ENCODE assay signal across 13 cellular contexts in the genomic region with DNA sequence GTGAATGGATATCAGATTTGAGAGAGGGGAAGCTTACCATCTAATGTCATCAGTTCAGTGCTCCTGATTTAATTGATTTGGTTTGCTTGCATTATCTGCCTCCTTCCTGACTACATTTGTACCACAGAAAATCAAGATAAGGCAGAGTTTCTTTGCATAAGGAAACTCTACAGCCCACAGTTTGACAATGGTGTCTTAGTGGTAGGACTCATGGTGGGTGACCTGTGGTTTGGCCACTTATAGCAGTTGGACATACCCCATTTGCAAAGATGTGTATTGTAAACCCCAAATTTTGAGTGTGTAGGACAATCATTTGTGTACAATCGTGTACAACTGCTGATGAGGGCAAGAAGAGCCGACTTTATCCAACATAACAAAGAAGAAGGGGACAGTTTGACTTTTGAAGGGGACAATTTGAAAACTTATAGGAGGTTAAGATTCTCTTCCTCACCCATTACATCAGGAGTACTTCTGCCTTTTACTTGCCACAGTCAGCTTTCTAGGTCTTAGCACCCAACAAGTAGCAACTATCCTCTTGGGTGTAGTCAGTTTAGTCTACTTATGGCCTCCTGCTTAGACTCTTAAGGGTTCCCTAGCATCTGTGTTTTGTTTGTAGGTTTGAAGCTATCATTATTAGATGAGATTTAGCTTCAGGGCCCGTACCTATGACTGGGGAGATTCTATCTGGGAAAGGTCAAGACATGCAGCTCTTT. TPM values are rescaled to one million over a fixed set of nuclear protein-coding genes. Genes with fewer than 3 reads are reported as not detected.
DNase-seq lines count a peak whose midpoint lies in the region; ATAC-seq, FAIRE-seq and TF ChIP-seq lines count a peak whose summit lies in the region.
"Had no signal": no experiment of that assay in that cellular context is flagged by ENCODE, and none has a peak within 500 bp of the region (broad histone marks: within the 10 kb centered on the region; RNA-seq: fewer than 3 reads in every experiment).

No MANE protein-coding gene starts in this region.

- in situ Hi-C loops in HepG2 (cut with HindIII; ENCODE audit: extremely low pct_ligation_motif_present, low pct_unique_long_range_greater_than_20kb): no loop called here

- H4K20me1 ChIP-seq in HepG2 (ENCODE audit: insufficient read depth, low read length): peaks cover 91% of the 10 kb centered on the region

- H3K4me1 ChIP-seq in HepG2 (ENCODE audit: insufficient read depth, low read length) (peaks cover 71% of the 10 kb centered on the region), thoracic aorta (ENCODE audit: control insufficient read depth in 1 of 2, low read depth in 2 of 2) (peaks cover 66 to 77% of the 10 kb centered on the region in 2 donors)

- H3K27me3 ChIP-seq in HepG2 (ENCODE audit: control insufficient read depth in 1 of 2, insufficient read depth in 2 of 2, low read length in 2 of 2) (no peaks in the 10 kb centered on the region; a peak in 1 of 5 replicates), thoracic aorta (replicated peaks; ENCODE audit: insufficient read depth) (no peaks in the 10 kb centered on the region)

- H3K4me2 ChIP-seq in HepG2 (ENCODE audit: low read depth, low read length): peak overlapping the region; percentile 92

- POLR2A ChIA-PET in activated B cell treated with CpG ODN at 0.5 μM for 24 hours (lab: Charles Lee) (interaction anchor here (0.6 to 2.8 kb wide), 7 partner anchors 10 to 1385 kb away, joined by 3 to 17 read pairs (median 7); no protein-coding TSS in a partner anchor), HepG2 (lab: Yijun Ruan, JAX) (interaction anchor here (0.8 to 2.0 kb wide), 6 partner anchors 13 to 354 kb away, joined by 3 to 8 read pairs (median 4); no protein-coding TSS in a partner anchor)

- no peak for ATAC-seq in activated B cell treated with CpG ODN at 0.5 μM for 24 hours (ENCODE audit: low read depth)
- no peak for ATAC-seq in HepG2
- ATAC-seq in thoracic aorta (ENCODE audit: insufficient number of reproducible peaks, low FRiP score, low read depth): no peak
- no peak for ATAC-seq in HG02798 (IDR thresholded peaks at IDR 0.05; ENCODE audit: poor library complexity, unreplicated experiment)

- TF ChIP-seq RAD21 in HepG2 (CRISPR knock-in tag; IDR thresholded peaks at IDR 0.05): no peak

- 17% methylated on average over 3 of the region's 3 CpGs for WGBS in HepG2 (ENCODE audit: low lambda C conversion rate)

- H3K9me3 Mint-ChIP-seq in T-helper 1 cell treated with Interleukin-12 subunit alpha and Interleukin-12 subunit beta and Interleukin-4 antibody, amounts not matched to agents 30 μg/mL and 1 μg/mL, for 36 hours: no peaks in the 10 kb centered on the region
- no peaks in the 10 kb centered on the region for H3K9me3 Mint-ChIP-seq in activated B cell treated with CpG ODN at 0.5 μM for 24 hours
- H3K9me3 Mint-ChIP-seq: endodermal cell had no signal

- H3K27ac Mint-ChIP-seq in T-helper 1 cell treated with Interleukin-12 subunit alpha and Interleukin-12 subunit beta and Interleukin-4 antibody, amounts not matched to agents 30 μg/mL and 1 μg/mL, for 36 hours: peak overlapping the region; percentile 83
- peak overlapping the region; percentile 69 for H3K27ac Mint-ChIP-seq in activated B cell treated with CpG ODN at 0.5 μM for 24 hours
- H3K27ac Mint-ChIP-seq: endodermal cell had no signal

- peaks cover 17% of the 10 kb centered on the region for H3K36me3 Mint-ChIP-seq in T-helper 1 cell treated with Interleukin-12 subunit alpha and Interleukin-12 subunit beta and Interleukin-4 antibody, amounts not matched to agents 30 μg/mL and 1 μg/mL, for 36 hours (ENCODE audit: low read depth)
- peaks cover 69% of the 10 kb centered on the region for H3K36me3 Mint-ChIP-seq in activated B cell treated with CpG ODN at 0.5 μM for 24 hours (ENCODE audit: low read depth)

- peak; percentile 21 for FAIRE-seq in HepG2 (lab: Jason Lieb, UNC)
- FAIRE-seq: islet of Langerhans had no signal

- no peak; a peak in 1 of 4 replicates for TF ChIP-seq POLR2A in HepG2 (IDR thresholded peaks at IDR 0.05; ENCODE audit: insufficient read depth in 1 of 2, low read depth in 2 of 2, low read length in 2 of 2)

- H3K9me3 ChIP-seq in HepG2 (ENCODE audit: low read length) (no peaks in the 10 kb centered on the region), thoracic aorta (no peaks in the 10 kb centered on the region)

- CTCF ChIA-PET in activated B cell treated with CpG ODN at 0.5 μM for 24 hours (lab: Charles Lee) (interaction anchor here (0.7 to 2.1 kb wide), 4 partner anchors 17 to 293 kb away, joined by 3 to 9 read pairs (median 6); no protein-coding TSS in a partner anchor), HepG2 (lab: Yijun Ruan, JAX; ENCODE audit: low intra/inter-chr PET ratio, low total read pairs) (no interaction called here)

- intact Hi-C loops in activated B cell treated with CpG ODN at 0.5 μM for 24 hours (cut with micrococcal nuclease) (no loop called here), HepG2 (cut with micrococcal nuclease; ENCODE audit: unreplicated experiment) (no loop called here)

- TF ChIP-seq CTCF in activated B cell treated with CpG ODN at 0.5 μM for 24 hours (IDR thresholded peaks at IDR 0.05) (no peak), HepG2 (CRISPR knock-in tag; IDR thresholded peaks at IDR 0.05) (no peak), thoracic aorta (IDR thresholded peaks at IDR 0.05) (no peak)

- H3K4me1 Mint-ChIP-seq in T-helper 1 cell treated with Interleukin-12 subunit alpha and Interleukin-12 subunit beta and Interleukin-4 antibody, amounts not matched to agents 30 μg/mL and 1 μg/mL, for 36 hours (ENCODE audit: low read depth): peaks cover 74% of the 10 kb centered on the region
- peaks cover 94% of the 10 kb centered on the region for H3K4me1 Mint-ChIP-seq in activated B cell treated with CpG ODN at 0.5 μM for 24 hours

- H3K27ac ChIP-seq in HepG2 (ENCODE audit: extremely low read length, insufficient read depth, low read length): peak overlapping the region; percentile 67
- peak overlapping the region; percentile 11 to 37 for H3K27ac ChIP-seq in thoracic aorta

- H3K27me3 Mint-ChIP-seq in T-helper 1 cell treated with Interleukin-12 subunit alpha and Interleukin-12 subunit beta and Interleukin-4 antibody, amounts not matched to agents 30 μg/mL and 1 μg/mL, for 36 hours (ENCODE audit: low read depth): no peaks in the 10 kb centered on the region
- H3K27me3 Mint-ChIP-seq in activated B cell treated with CpG ODN at 0.5 μM for 24 hours: no peaks in the 10 kb centered on the region

- H3K79me2 ChIP-seq in HepG2 (ENCODE audit: insufficient read depth, low read length): peaks cover 98% of the 10 kb centered on the region

- H3K4me3 Mint-ChIP-seq in T-helper 1 cell treated with Interleukin-12 subunit alpha and Interleukin-12 subunit beta and Interleukin-4 antibody, amounts not matched to agents 30 μg/mL and 1 μg/mL, for 36 hours: peak overlapping the region; percentile 70
- peak overlapping the region; percentile 97 for H3K4me3 Mint-ChIP-seq in activated B cell treated with CpG ODN at 0.5 μM for 24 hours
- H3K4me3 Mint-ChIP-seq: endodermal cell had no signal

- H2AFZ ChIP-seq in HepG2 (ENCODE audit: low read length): no peak overlapping the region

- H3K36me3 ChIP-seq in HepG2 (replicated peaks in 1 of 2; ENCODE audit: control insufficient read depth in 1 of 2, insufficient read depth in 2 of 2, low read length in 2 of 2) (peaks cover 9 to 45% of the 10 kb centered on the region in 2 experiments), thoracic aorta (no peaks in the 10 kb centered on the region)

- BruUV-seq in HepG2 (replicated peaks; lab: Mats Ljungman, UMichigan): no TSS peak

- peak overlapping the region; percentile 88 for H3K9ac ChIP-seq in HepG2 (ENCODE audit: insufficient read depth, low read depth, low read length)

- TF ChIP-seq EP300 in HepG2 (IDR thresholded peaks at IDR 0.05; ENCODE audit: low read depth in 2 of 2, low read length in 2 of 2) (no peak), HepG2 (CRISPR knock-in tag; IDR thresholded peaks at IDR 0.05; ENCODE audit: borderline replicate concordance) (no peak)

- DNase-seq in T-helper 1 cell (no peak), activated B cell treated with CpG ODN at 0.5 μM for 24 hours (no peak), HepG2 (ENCODE audit: low spot score) (no peak), thoracic aorta (ENCODE audit: low spot score) (no peak), NCI-H510A (lab: John Stamatoyannopoulos, UW) (no peak), occipital lobe (lab: John Stamatoyannopoulos, UW) (no peak)
- DNase-seq: activated CD8-positive, alpha-beta memory T cell treated with anti-CD3 and anti-CD28 coated beads, Interleukin-2, amount 50 U/mL, for 48 hours; endodermal cell; NCI-H1436; stimulated activated naive CD4-positive, alpha-beta T cell treated with Interleukin-2 at 50 U/mL for 16 hours had no signal

- H3K4me3 ChIP-seq in HepG2 (replicated peaks in 1 of 3; ENCODE audit: insufficient read depth in 1 of 3, low read depth in 2 of 3, low read length in 3 of 3) (peak overlapping the region; percentile 96 to 100 (median 99)), thoracic aorta (peak overlapping the region; percentile 48)

TF ChIP-seq in HepG2, 621 proteins besides CTCF, POLR2A, EP300 and RAD21 (continues in another document):
- no peak for TF ChIP-seq ZNF749 (CRISPR knock-in tag; IDR thresholded peaks at IDR 0.05; ENCODE audit: borderline replicate concordance)

RNA-seq across cellular contexts. Expression of a gene that starts 6.2 kb away (rescaled TPM):
- total RNA-seq in activated B cell treated with CpG ODN at 0.5 μM for 24 hours: 99.1 and 104 TPM in 2 replicates
- total RNA-seq in HepG2 (2016; rRNA removed; fragmentation: Illumina TruSeq; extraction: Trizol): 68.1 and 82.2 TPM in 2 replicates
- 25.9 and 27.4 TPM in 2 replicates for total RNA-seq in HepG2 (2016; cell fraction: cytosol; rRNA removed; fragmentation: Illumina TruSeq; extraction: Trizol; ENCODE audit: low read depth)
- 66.0 and 82.3 TPM in 2 replicates for total RNA-seq in HepG2 (2016; cell fraction: insoluble cytoplasmic fraction; rRNA removed; fragmentation: Illumina TruSeq; extraction: Trizol)
- total RNA-seq in HepG2 (2016; cell fraction: membrane; rRNA removed; fragmentation: Illumina TruSeq; extraction: Trizol): 67.6 and 68.8 TPM in 2 replicates
- 134 and 135 TPM in 2 replicates for total RNA-seq in HepG2 (2016; cell fraction: nucleus; rRNA removed; fragmentation: Illumina TruSeq; extraction: Trizol)
- 187 and 204 TPM in 2 replicates for polyA plus RNA-seq in HepG2 (2011; rRNA removed)
- 141 and 194 TPM in 2 replicates for polyA plus RNA-seq in HepG2 (2011; cell fraction: cytosol; rRNA removed)
- polyA plus RNA-seq in HepG2 (2011; cell fraction: nucleus; rRNA removed): 105 and 123 TPM in 2 replicates
- polyA plus RNA-seq in HepG2 (2012): 125 and 162 TPM in 2 replicates
- 8.6 and 9.7 TPM in 2 replicates for polyA plus RNA-seq in HepG2 (2016; cell fraction: cytosol; fragmentation: Illumina TruSeq; extraction: Trizol; ENCODE audit: low read depth)
- 68.0 and 70.0 TPM in 2 replicates for polyA plus RNA-seq in HepG2 (2016; cell fraction: insoluble cytoplasmic fraction; fragmentation: Illumina TruSeq; extraction: Trizol; ENCODE audit: low read depth)
- 38.2 and 38.9 TPM in 2 replicates for polyA plus RNA-seq in HepG2 (2016; cell fraction: membrane; fragmentation: Illumina TruSeq; extraction: Trizol; ENCODE audit: low read depth)
- 134 and 138 TPM in 2 replicates for polyA plus RNA-seq in HepG2 (2016; cell fraction: nucleus; fragmentation: Illumina TruSeq; extraction: Trizol; ENCODE audit: insufficient read depth, low read depth)
- polyA minus RNA-seq in HepG2 (2011; rRNA and poly(A)+ RNA removed; ENCODE audit: low replicate concordance): 24.1 and 399 TPM in 2 replicates
- 188 and 237 TPM in 2 replicates for polyA minus RNA-seq in HepG2 (2011; cell fraction: cytosol; rRNA and poly(A)+ RNA removed)
- polyA minus RNA-seq in HepG2 (2011; cell fraction: nucleus; rRNA and poly(A)+ RNA removed): 353 and 432 TPM in 2 replicates
- total RNA-seq in thoracic aorta: 100 to 1,000 TPM; 250 to 355 TPM
- total RNA-seq in occipital lobe: 5.8 TPM
